Comparison of ENCODE assay signal across 24 cellular contexts in the genomic region with DNA sequence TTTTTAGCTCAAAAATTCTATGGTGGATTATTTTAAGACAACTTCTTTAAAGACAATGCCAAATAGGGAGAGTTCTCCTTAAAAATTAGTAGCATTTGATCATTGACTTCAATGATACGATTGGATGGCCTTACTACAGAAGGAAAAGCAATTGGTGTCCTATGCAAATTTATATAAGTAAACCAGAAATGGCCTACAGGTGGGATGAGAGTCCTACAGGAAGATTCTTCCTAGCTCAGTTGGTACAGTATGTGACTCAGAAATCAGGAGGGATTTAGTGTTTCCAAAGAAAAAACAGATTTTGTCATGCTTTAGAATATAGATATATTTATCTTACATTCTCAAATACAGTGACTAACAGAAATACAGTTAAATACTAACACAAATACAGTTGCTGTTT. TPM values are rescaled to one million over a fixed set of nuclear protein-coding genes. Genes with fewer than 3 reads are reported as not detected.
DNase-seq lines count a peak whose midpoint lies in the region; ATAC-seq and TF ChIP-seq lines count a peak whose summit lies in the region.
"Had no signal": no experiment of that assay in that cellular context is flagged by ENCODE, and none has a peak within 500 bp of the region (broad histone marks: within the 10 kb centered on the region; RNA-seq: fewer than 3 reads in every experiment).

No MANE protein-coding gene starts in this region.

- no peak overlapping the region for H3K9ac ChIP-seq in HCT116 (ENCODE audit: low read length)

- DNase-seq in ELR (ENCODE audit: low read depth) (peak; percentile 63), HCT116 (ENCODE audit: low read depth, low spot score) (no peak), NCI-H69 (lab: John Stamatoyannopoulos, UW) (peak; percentile 8), dermis blood vessel endothelial cell (peak; percentile 32), NCI-H2107 (lab: John Stamatoyannopoulos, UW) (no peak), GM10266 (ENCODE audit: extremely low spot score) (no peak)
- DNase-seq: activated gamma-delta T cell; CD8-positive, alpha-beta T cell; DND-41; effector memory CD4-positive, alpha-beta T cell; gastrocnemius medialis; hippocampal formation; KG1; left lung; naive B cell; NCI-H1105; NCI-H2081 treated with DMSO at 0.1 percent for 48 hours; NCI-H510A; nucleus accumbens; Peyer's patch; psoas muscle had no signal

- H3K9me2 ChIP-seq in HCT116 (ENCODE audit: insufficient read depth) = no peaks in the 10 kb centered on the region

- peaks cover 2% of the 10 kb centered on the region for H3K79me2 ChIP-seq in HCT116 (ENCODE audit: insufficient read depth, low read length)

- intact Hi-C loops in HCT116 (cut with micrococcal nuclease) = no loop called here

- no peak overlapping the region for H3K4me2 ChIP-seq in HCT116 (ENCODE audit: low read length)

- no peaks in the 10 kb centered on the region for H4K20me1 ChIP-seq in HCT116 (ENCODE audit: insufficient read depth)

- CTCF ChIA-PET in HCT116 (lab: Charles Lee) = no interaction called here

- POLR2A ChIA-PET in HCT116 (lab: Charles Lee) = no interaction called here

- no peak overlapping the region for H3K4me3 ChIP-seq in HCT116 (replicated peaks in 1 of 2; ENCODE audit: low read depth in 1 of 2, low read length in 2 of 2)
- H3K4me3 ChIP-seq: esophagus muscularis mucosa, gastrocnemius medialis, left lung, Peyer's patch, psoas muscle, SK-N-MC had no signal

- TF ChIP-seq RAD21 in HCT116 (IDR thresholded peaks at IDR 0.05; ENCODE audit: low read depth) = peak; percentile 7; the same call in 1 of the 2 replicates

- no peak overlapping the region for H2AFZ ChIP-seq in HCT116 (ENCODE audit: low read depth, low read length, poor library complexity, severe bottlenecking)

- H3K27ac ChIP-seq in HCT116 (ENCODE audit: low read depth, low read length) = no peak overlapping the region
- H3K27ac ChIP-seq: esophagus muscularis mucosa, gastrocnemius medialis, left lung, Peyer's patch, psoas muscle, SK-N-MC had no signal

- no peak for TF ChIP-seq POLR2A in HCT116 (IDR thresholded peaks at IDR 0.05; ENCODE audit: borderline replicate concordance, extremely low read depth, insufficient read depth, insufficient read length)

- H3K36me3 ChIP-seq in HCT116 (ENCODE audit: control insufficient read depth in 1 of 2, insufficient read depth in 2 of 2, low read length in 2 of 2) = peaks cover 0 to 7% of the 10 kb centered on the region in 2 experiments; a peak in 2 of 4 replicates

- TF ChIP-seq CTCF in HCT116 (IDR thresholded peaks at IDR 0.05 in 2 of 3, conservative IDR thresholded peaks at IDR 0.05 in 1 of 3; ENCODE audit: borderline replicate concordance in 1 of 3, insufficient read depth in 1 of 3, low read depth in 2 of 3, low read length in 2 of 3) = peak in 1 of 3 experiments; percentile 27; a peak in 1 of 6 replicates
- TF ChIP-seq CTCF in GM10266 (IDR thresholded peaks at IDR 0.05; ENCODE audit: control insufficient read depth, insufficient read depth, low read depth, missing control alignments) = no peak

- H3K27me3 ChIP-seq in HCT116 (ENCODE audit: insufficient read depth, low read length) = no peaks in the 10 kb centered on the region
- H3K27me3 ChIP-seq: esophagus muscularis mucosa, gastrocnemius medialis, left lung, Peyer's patch had no signal

- no TSS peak for BruUV-seq in HCT116 (replicated peaks; lab: Mats Ljungman, UMichigan)

- peaks cover 0 to 2% of the 10 kb centered on the region in 2 experiments; a peak in 2 of 4 replicates for H3K4me1 ChIP-seq in HCT116 (ENCODE audit: control insufficient read depth in 1 of 2, insufficient read depth in 2 of 2, low read length in 2 of 2)

- RAD21 ChIA-PET in HCT116 (lab: Charles Lee; ENCODE audit: low non-redundant PET in 1 of 2, low total read pairs in 2 of 2, uncharacterized antibody in 2 of 2, unreplicated experiment in 2 of 2) = no interaction called here

- H3K9me3 ChIP-seq in HCT116 (ENCODE audit: control insufficient read depth in 1 of 2, insufficient read depth in 1 of 2, low read depth in 1 of 2, low read length in 2 of 2) = no peaks in the 10 kb centered on the region
- H3K9me3 ChIP-seq: esophagus muscularis mucosa, gastrocnemius medialis, left lung, Peyer's patch, psoas muscle had no signal

- peak; percentile 61 for ATAC-seq in HCT116
- ATAC-seq in GM21515 (IDR thresholded peaks at IDR 0.05; ENCODE audit: unreplicated experiment) = no peak
- ATAC-seq: CD8-positive, alpha-beta T cell; gastrocnemius medialis; left lung; psoas muscle had no signal

TF ChIP-seq in HCT116, 20 proteins besides CTCF, POLR2A, EP300 and RAD21:
- TF ChIP-seq TCF7L2 (IDR thresholded peaks at IDR 0.05; ENCODE audit: borderline replicate concordance, extremely low read depth, insufficient read depth, insufficient read length) = no peak
- no peak for TF ChIP-seq REST (IDR thresholded peaks at IDR 0.05; ENCODE audit: low read depth)
- TF ChIP-seq CEBPB (IDR thresholded peaks at IDR 0.05; ENCODE audit: low read depth) = no peak
- no peak for TF ChIP-seq JUND (IDR thresholded peaks at IDR 0.05)
- no peak for TF ChIP-seq POLR2AphosphoS5 (IDR thresholded peaks at IDR 0.05; ENCODE audit: low read depth, low read length)
- no peak for TF ChIP-seq YY1 (IDR thresholded peaks at IDR 0.05; ENCODE audit: extremely low read depth, insufficient replicate concordance, low read depth, low read length)
- no peak for TF ChIP-seq MAX (IDR thresholded peaks at IDR 0.05)
- TF ChIP-seq, protein P1, sequence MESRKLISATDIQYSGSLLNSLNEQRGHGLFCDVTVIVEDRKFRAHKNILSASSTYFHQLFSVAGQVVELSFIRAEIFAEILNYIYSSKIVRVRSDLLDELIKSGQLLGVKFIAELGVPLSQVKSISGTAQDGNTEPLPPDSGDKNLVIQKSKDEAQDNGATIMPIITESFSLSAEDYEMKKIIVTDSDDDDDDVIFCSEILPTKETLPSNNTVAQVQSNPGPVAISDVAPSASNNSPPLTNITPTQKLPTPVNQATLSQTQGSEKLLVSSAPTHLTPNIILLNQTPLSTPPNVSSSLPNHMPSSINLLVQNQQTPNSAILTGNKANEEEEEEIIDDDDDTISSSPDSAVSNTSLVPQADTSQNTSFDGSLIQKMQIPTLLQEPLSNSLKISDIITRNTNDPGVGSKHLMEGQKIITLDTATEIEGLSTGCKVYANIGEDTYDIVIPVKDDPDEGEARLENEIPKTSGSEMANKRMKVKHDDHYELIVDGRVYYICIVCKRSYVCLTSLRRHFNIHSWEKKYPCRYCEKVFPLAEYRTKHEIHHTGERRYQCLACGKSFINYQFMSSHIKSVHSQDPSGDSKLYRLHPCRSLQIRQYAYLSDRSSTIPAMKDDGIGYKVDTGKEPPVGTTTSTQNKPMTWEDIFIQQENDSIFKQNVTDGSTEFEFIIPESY (IDR thresholded peaks at IDR 0.05; ENCODE audit: extremely low read depth, insufficient replicate concordance, low read length) = no peak
- TF ChIP-seq ELF1 (IDR thresholded peaks at IDR 0.05; ENCODE audit: borderline replicate concordance, low read depth) = no peak
- no peak for TF ChIP-seq EZH2phosphoT487 (IDR thresholded peaks at IDR 0.05; ENCODE audit: borderline replicate concordance)
- TF ChIP-seq SRF (IDR thresholded peaks at IDR 0.05; ENCODE audit: low read depth) = no peak
- TF ChIP-seq EGR1 (IDR thresholded peaks at IDR 0.05; ENCODE audit: low read depth) = no peak
- no peak for TF ChIP-seq FOSL1 (IDR thresholded peaks at IDR 0.05; ENCODE audit: low read depth)
- TF ChIP-seq, protein P2, sequence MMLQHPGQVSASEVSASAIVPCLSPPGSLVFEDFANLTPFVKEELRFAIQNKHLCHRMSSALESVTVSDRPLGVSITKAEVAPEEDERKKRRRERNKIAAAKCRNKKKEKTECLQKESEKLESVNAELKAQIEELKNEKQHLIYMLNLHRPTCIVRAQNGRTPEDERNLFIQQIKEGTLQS (IDR thresholded peaks at IDR 0.05) = no peak
- no peak for TF ChIP-seq SIN3A (IDR thresholded peaks at IDR 0.05; ENCODE audit: low read depth)
- no peak for TF ChIP-seq ZFX (IDR thresholded peaks at IDR 0.05)
- no peak for TF ChIP-seq CBX3 (IDR thresholded peaks at IDR 0.05; ENCODE audit: low read depth)
TF ChIP-seq in HCT116: peak in this region for 0.

RNA-seq across cellular contexts. Expression of gene ANKRA2, which starts 6.5 kb away (rescaled TPM):
- total RNA-seq in HCT116 (2021; ENCODE audit: unreplicated experiment) = 17.0 TPM
- polyA plus RNA-seq in HCT116 (2012) = 10.1 TPM in 2 replicates
- 11.4 and 14.8 TPM in 2 replicates for total RNA-seq in dermis blood vessel endothelial cell

RNA-seq across cellular contexts. Expression of gene UTP15, which starts 6.6 kb away (rescaled TPM):
- total RNA-seq in HCT116 (2021; ENCODE audit: unreplicated experiment) (39.3 TPM), dermis blood vessel endothelial cell (20.2 and 28.1 TPM in 2 replicates)
- polyA plus RNA-seq in HCT116 (2012) = 5.6 and 8.8 TPM in 2 replicates

Comparison
In these comparisons a context has a peak if more than half of its experiments do, and no peak if none do; other contexts are left out.
1. DNase-seq: peak in ELR (single experiment), NCI-H69 (single experiment) and dermis blood vessel endothelial cell (single experiment); none in HCT116 (single experiment), NCI-H2107 (single experiment) and GM10266 (single experiment).